Comparison of ENCODE assay signal across 16 cellular contexts in the genomic region with DNA sequence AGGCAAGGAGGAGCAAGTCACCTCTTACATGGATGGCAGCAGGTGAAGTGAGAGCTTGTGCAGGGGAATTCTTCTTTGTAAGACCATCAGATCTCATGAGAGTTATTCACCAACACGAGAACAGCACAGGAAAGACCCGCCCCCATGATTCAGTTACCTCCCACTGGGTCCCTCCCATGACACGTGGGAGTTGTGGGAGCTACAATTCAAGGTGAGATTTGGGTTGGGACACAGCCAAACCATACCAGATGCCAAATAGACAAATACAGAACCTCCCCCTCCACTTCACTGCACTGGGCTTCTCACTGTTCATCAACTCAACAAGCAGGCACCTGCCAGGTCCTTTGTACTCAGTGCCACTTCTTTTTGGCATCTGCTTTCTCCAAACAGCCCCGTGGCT.
"Had no signal": no experiment of that assay in that cellular context is flagged by ENCODE, and none has a peak within 500 bp of the region (broad histone marks: within the 10 kb centered on the region; RNA-seq: fewer than 3 reads in every experiment).

No MANE protein-coding gene starts in this region.

- H3K9me3 ChIP-seq: esophagus muscularis mucosa, neutrophil had no signal

- H3K36me3 ChIP-seq: brain microvascular endothelial cell, esophagus muscularis mucosa, neutrophil had no signal

- H3K4me1 ChIP-seq: esophagus muscularis mucosa, parathyroid adenoma had no signal

- DNase-seq: activated CD4-positive, alpha-beta T cell treated with anti-CD3 and anti-CD28 coated beads, Interleukin-2, amount 10 ng/mL, durations not matched to agents 24 days and 14 days; activated naive CD4-positive, alpha-beta T cell treated with Interleukin-2 at 50 U/mL for 16 hours; anterior cingulate cortex; brain microvascular endothelial cell; natural killer cell; retina; stimulated activated CD4-positive, alpha-beta T cell treated with anti-CD3 and anti-CD28 coated beads, Interleukin-2, amount 100 ng/mL, for 48 hours had no signal

- H3K27ac ChIP-seq: brain microvascular endothelial cell, coronary artery, esophagus muscularis mucosa, hepatocyte, neutrophil, parathyroid adenoma had no signal

- ATAC-seq: activated T-helper 17 cell treated with anti-CD3 and anti-CD28 coated beads, Interleukin-2, amount 50 U/mL, for 72 hours; left lobe of liver; natural killer cell; stimulated activated memory B cell treated with anti-CD40 and anti-IgM and Interleukin-4, amounts not matched to agents 10 μg/mL and 1 μg/mL and 100 μg/mL, for 72 hours; WTC11 had no signal

- H3K4me3 ChIP-seq: coronary artery, esophagus muscularis mucosa, hepatocyte had no signal
